Comparison of ENCODE assay signal across 10 cellular contexts in genomic region chr10:86599729-86600128, GRCh38. TPM values are rescaled to one million over a fixed set of nuclear protein-coding genes. Genes with fewer than 3 reads are reported as not detected.
A peak's percentile ranks its signal among the peaks of the same experiment; 100 is the strongest.
DNase-seq lines count a peak whose midpoint lies in the region; ATAC-seq and TF ChIP-seq lines count a peak whose summit lies in the region.
"Had no signal": no experiment of that assay in that cellular context is flagged by ENCODE, and none has a peak within 500 bp of the region (broad histone marks: within the 10 kb centered on the region; RNA-seq: fewer than 3 reads in every experiment).

No MANE protein-coding gene starts in this region.

- H3K27ac Mint-ChIP-seq in activated naive CD4-positive, alpha-beta T cell treated with anti-CD3 and anti-CD28 coated beads for 36 hours: no peak overlapping the region
- H3K27ac Mint-ChIP-seq in stimulated activated effector memory CD8-positive, alpha-beta T cell treated with anti-CD3 and anti-CD28 coated beads, Interleukin-12 subunit alpha, Interleukin-12 subunit beta, amount 100 ng/mL, for 72 hours: no peak overlapping the region

- no peaks in the 10 kb centered on the region for H3K4me1 ChIP-seq in PC-3 (ENCODE audit: insufficient read depth, low read length)

- H3K9me3 ChIP-seq in PC-3 (ENCODE audit: low read length): no peaks in the 10 kb centered on the region

- no peaks in the 10 kb centered on the region for H3K36me3 ChIP-seq in PC-3 (ENCODE audit: low read depth, low read length)
- H3K36me3 ChIP-seq: BLaER1 treated with 17β-estradiol and CSF1 and Interleukin-3, amounts not matched to agents 10 nM and 100 nM had no signal

- no peak overlapping the region for H3K9ac ChIP-seq in PC-3 (ENCODE audit: low read length)
- H3K9ac ChIP-seq: BLaER1 treated with 17β-estradiol and CSF1 and Interleukin-3, amounts not matched to agents 10 nM and 100 nM had no signal

- CTCF ChIA-PET in activated naive CD4-positive, alpha-beta T cell treated with anti-CD3 and anti-CD28 coated beads for 36 hours (lab: Charles Lee): no interaction called here
- CTCF ChIA-PET in PC-3 (lab: Charles Lee): no interaction called here

- intact Hi-C loops in activated naive CD4-positive, alpha-beta T cell treated with anti-CD3 and anti-CD28 coated beads for 36 hours (cut with micrococcal nuclease): no loop called here
- intact Hi-C loops in PC-3 (cut with micrococcal nuclease): loop anchor here (10.0 kb wide), 1 partner anchor 85 kb away; no protein-coding TSS in a partner anchor

- H3K9me3 Mint-ChIP-seq in activated naive CD4-positive, alpha-beta T cell treated with anti-CD3 and anti-CD28 coated beads for 36 hours: no peaks in the 10 kb centered on the region
- no peaks in the 10 kb centered on the region for H3K9me3 Mint-ChIP-seq in stimulated activated effector memory CD8-positive, alpha-beta T cell treated with anti-CD3 and anti-CD28 coated beads, Interleukin-12 subunit alpha, Interleukin-12 subunit beta, amount 100 ng/mL, for 72 hours

- H3K79me2 ChIP-seq in PC-3 (ENCODE audit: low read length): no peaks in the 10 kb centered on the region

- no TSS peak for BruUV-seq in PC-3 (replicated peaks; lab: Mats Ljungman, UMichigan)

- no peak overlapping the region for H3K4me2 ChIP-seq in PC-3 (ENCODE audit: low read length)

- DNase-seq in activated naive CD4-positive, alpha-beta T cell treated with anti-CD3 and anti-CD28 coated beads for 36 hours: peak; percentile 26
- no peak for DNase-seq in activated naive CD4-positive, alpha-beta T cell treated with anti-CD3 and anti-CD28 coated beads, Interleukin-2, amount 50 U/mL, for 16 hours
- DNase-seq in SK-MEL-5 (ENCODE audit: low read depth, low spot score) (peak; percentile 14), anterior cingulate cortex (lab: John Stamatoyannopoulos, UW) (no peak), PC-3 (no peak), DMS79 treated with DMSO at 0.1 percent for 48 hours (lab: John Stamatoyannopoulos, UW) (no peak)
- DNase-seq in stimulated activated effector memory CD8-positive, alpha-beta T cell treated with anti-CD3 and anti-CD28 coated beads, Interleukin-12 subunit alpha, Interleukin-12 subunit beta, amount 100 ng/mL, for 72 hours (ENCODE audit: low spot score in 2 of 2): no peak
- DNase-seq: effector memory CD4-positive, alpha-beta T cell had no signal

- H2AFZ ChIP-seq in PC-3 (ENCODE audit: low read length): no peak overlapping the region

- ATAC-seq in HG02938 (IDR thresholded peaks at IDR 0.05; ENCODE audit: unreplicated experiment) (peak; percentile 62), PC-3 (no peak)
- ATAC-seq in stimulated activated effector memory CD8-positive, alpha-beta T cell treated with anti-CD3 and anti-CD28 coated beads, Interleukin-12 subunit alpha, Interleukin-12 subunit beta, amount 100 ng/mL, for 72 hours: peak; percentile 57

- POLR2A ChIA-PET in PC-3 (lab: Charles Lee; ENCODE audit: unreplicated experiment): no interaction called here

- H3K27ac ChIP-seq in PC-3 (ENCODE audit: low read length): no peak overlapping the region
- H3K27ac ChIP-seq: BLaER1 treated with 17β-estradiol and CSF1 and Interleukin-3, amounts not matched to agents 10 nM and 100 nM had no signal

- H4K20me1 ChIP-seq in PC-3 (ENCODE audit: low read length): no peaks in the 10 kb centered on the region
- H4K20me1 ChIP-seq: BLaER1 treated with 17β-estradiol and CSF1 and Interleukin-3, amounts not matched to agents 10 nM and 100 nM had no signal

- no peak for TF ChIP-seq CTCF in PC-3 (conservative IDR thresholded peaks at IDR 0.05; ENCODE audit: low read depth, low read length)

- H3K4me1 Mint-ChIP-seq in activated naive CD4-positive, alpha-beta T cell treated with anti-CD3 and anti-CD28 coated beads for 36 hours (ENCODE audit: low read depth): no peaks in the 10 kb centered on the region
- no peaks in the 10 kb centered on the region for H3K4me1 Mint-ChIP-seq in stimulated activated effector memory CD8-positive, alpha-beta T cell treated with anti-CD3 and anti-CD28 coated beads, Interleukin-12 subunit alpha, Interleukin-12 subunit beta, amount 100 ng/mL, for 72 hours

- no peaks in the 10 kb centered on the region for H3K36me3 Mint-ChIP-seq in activated naive CD4-positive, alpha-beta T cell treated with anti-CD3 and anti-CD28 coated beads for 36 hours (ENCODE audit: low read depth)
- H3K36me3 Mint-ChIP-seq in stimulated activated effector memory CD8-positive, alpha-beta T cell treated with anti-CD3 and anti-CD28 coated beads, Interleukin-12 subunit alpha, Interleukin-12 subunit beta, amount 100 ng/mL, for 72 hours: no peaks in the 10 kb centered on the region

- H3K4me3 ChIP-seq in PC-3 (ENCODE audit: low read length): no peak overlapping the region
- H3K4me3 ChIP-seq: BLaER1 treated with 17β-estradiol and CSF1 and Interleukin-3, amounts not matched to agents 10 nM and 100 nM had no signal

- in situ Hi-C loops in SK-MEL-5 (cut with HindIII; ENCODE audit: low pct_unique_long_range_greater_than_20kb, low sequenced_read_pairs): no loop called here

- H3K9me2 ChIP-seq in PC-3 (replicated peaks; ENCODE audit: low read length): no peaks in the 10 kb centered on the region

- no peaks in the 10 kb centered on the region for H3F3A ChIP-seq in PC-3 (ENCODE audit: low read length, unreplicated experiment)

- no peak overlapping the region for H3K4me3 Mint-ChIP-seq in activated naive CD4-positive, alpha-beta T cell treated with anti-CD3 and anti-CD28 coated beads for 36 hours
- H3K4me3 Mint-ChIP-seq in stimulated activated effector memory CD8-positive, alpha-beta T cell treated with anti-CD3 and anti-CD28 coated beads, Interleukin-12 subunit alpha, Interleukin-12 subunit beta, amount 100 ng/mL, for 72 hours: no peak overlapping the region

- H3K27me3 Mint-ChIP-seq in activated naive CD4-positive, alpha-beta T cell treated with anti-CD3 and anti-CD28 coated beads for 36 hours (ENCODE audit: low read depth): no peaks in the 10 kb centered on the region

- H3K27me3 ChIP-seq in PC-3 (ENCODE audit: low read length): no peaks in the 10 kb centered on the region
- H3K27me3 ChIP-seq: BLaER1 treated with 17β-estradiol and CSF1 and Interleukin-3, amounts not matched to agents 10 nM and 100 nM had no signal

RNA-seq across cellular contexts. Expression of gene OPN4, which starts 54.6 kb away (rescaled TPM):
- not detected for total RNA-seq in activated naive CD4-positive, alpha-beta T cell treated with anti-CD3 and anti-CD28 coated beads for 36 hours
- not detected in 2 replicates for total RNA-seq in SK-MEL-5 (2014; rRNA removed; shearing (Covaris generic))
- polyA plus RNA-seq in SK-MEL-5 (2015; cell fraction: cytosol; rRNA removed): not detected in 2 replicates
- polyA plus RNA-seq in SK-MEL-5 (2015; cell fraction: nucleus; rRNA removed): not detected in 2 replicates
- total RNA-seq in PC-3 (2014; rRNA removed): not detected in 2 replicates

Comparison
In these comparisons a context has a peak if more than half of its experiments do, and no peak if none do; other contexts are left out.
1. DNase-seq: peak in activated naive CD4-positive, alpha-beta T cell treated with anti-CD3 and anti-CD28 coated beads for 36 hours (single experiment) and SK-MEL-5 (single experiment); none in activated naive CD4-positive, alpha-beta T cell treated with anti-CD3 and anti-CD28 coated beads, Interleukin-2, amount 50 U/mL, for 16 hours (single experiment), stimulated activated effector memory CD8-positive, alpha-beta T cell treated with anti-CD3 and anti-CD28 coated beads, Interleukin-12 subunit alpha, Interleukin-12 subunit beta, amount 100 ng/mL, for 72 hours (0 of 2), anterior cingulate cortex (0 of 58), PC-3 (single experiment) and DMS79 treated with DMSO at 0.1 percent for 48 hours (single experiment).